ENCODE assay signal across 8 cellular contexts in the genomic region with DNA sequence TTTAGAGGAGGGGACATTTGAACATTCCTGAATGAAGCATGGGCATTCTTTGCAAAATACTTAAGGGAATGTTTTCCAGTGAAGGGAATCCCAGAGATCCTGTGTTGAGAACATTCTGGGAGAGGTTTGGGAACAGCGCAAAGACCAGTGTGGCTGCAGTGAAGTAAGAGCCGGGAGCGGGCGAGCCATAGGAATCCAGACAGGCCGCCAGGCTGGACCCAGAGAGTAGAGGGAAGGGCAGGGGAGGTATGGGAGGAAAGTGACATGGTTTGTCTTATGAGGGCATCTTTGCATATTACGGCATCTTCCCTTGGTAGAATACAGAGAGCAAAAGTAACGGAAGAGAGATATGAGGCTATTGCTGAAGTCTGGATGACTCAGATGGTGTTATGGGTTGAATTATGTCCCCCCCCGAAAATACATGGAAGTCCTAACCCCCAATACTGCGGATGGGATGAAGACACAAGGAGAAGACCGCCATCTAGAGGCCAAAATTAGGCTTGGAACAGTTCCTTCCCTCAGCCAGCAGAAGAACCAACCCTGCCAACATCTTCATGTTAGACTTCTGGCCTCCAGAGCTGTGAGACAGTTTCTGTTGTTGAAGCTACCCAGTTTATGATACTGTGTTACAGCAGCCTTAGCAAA.
DNase-seq lines count a peak whose midpoint lies in the region; ATAC-seq and TF ChIP-seq lines count a peak whose summit lies in the region.

No MANE protein-coding gene starts in this region.

- no peak overlapping the region for H3K9ac ChIP-seq in mesendoderm (ENCODE audit: low read length)

- 74 to 75% methylated on average over 10 of the region's 10 CpGs for WGBS in body of pancreas, 2 donors
- no CpG with 5 or more reads among the region's 10 CpGs for WGBS in mesendoderm (ENCODE audit: extremely low coverage, insufficient coverage, low lambda C conversion rate)

- no peaks in the 10 kb centered on the region for H3K79me2 ChIP-seq in mesendoderm (ENCODE audit: control insufficient read depth, insufficient read depth, low read length)

- H3K23ac ChIP-seq in mesendoderm (ENCODE audit: low read length) = no peak overlapping the region

- H3K4me1 ChIP-seq in body of pancreas = no peaks in the 10 kb centered on the region
- peaks cover 4% of the 10 kb centered on the region for H3K4me1 ChIP-seq in mesendoderm (ENCODE audit: control insufficient read depth, low read depth, low read length)

- no peak overlapping the region for H3K4ac ChIP-seq in mesendoderm (ENCODE audit: low read depth, low read length)

- H2AK5ac ChIP-seq in mesendoderm (ENCODE audit: low read length) = no peak overlapping the region

- H3K27me3 ChIP-seq in body of pancreas (no peaks in the 10 kb centered on the region), mesendoderm (ENCODE audit: insufficient read depth, low read length, poor library complexity) (no peaks in the 10 kb centered on the region)

- H2BK15ac ChIP-seq in mesendoderm (replicated peaks; ENCODE audit: low read depth) = no peak overlapping the region

- no peak overlapping the region for H3K18ac ChIP-seq in mesendoderm (ENCODE audit: low read length)

- H4K5ac ChIP-seq in mesendoderm (ENCODE audit: low read length) = no peak overlapping the region

- H3K36me3 ChIP-seq in body of pancreas (replicated peaks in 1 of 2; ENCODE audit: insufficient read depth in 1 of 2, low read depth in 2 of 2) (no peaks in the 10 kb centered on the region), mesendoderm (ENCODE audit: control insufficient read depth, insufficient read depth, low read length) (no peaks in the 10 kb centered on the region)

- H3K56ac ChIP-seq in mesendoderm (ENCODE audit: low read length) = no peak overlapping the region

- ATAC-seq in body of pancreas (no peak), GM21619 (IDR thresholded peaks at IDR 0.05; ENCODE audit: unreplicated experiment) (no peak), HG03280 (IDR thresholded peaks at IDR 0.05; ENCODE audit: unreplicated experiment) (no peak)

- intact Hi-C loops in body of pancreas (cut with DNase I) = no loop called here

- DNase-seq in NCI-H146 (lab: John Stamatoyannopoulos, UW) = peak; percentile 9
- DNase-seq in NCI-H146 treated with DMSO at 0.1 percent for 48 hours (lab: John Stamatoyannopoulos, UW; ENCODE audit: unreplicated experiment) = no peak
- peak; percentile 24 for DNase-seq in M059J (ENCODE audit: low read depth)
- peak in 2 of 4 donors; percentile 11 to 13 for DNase-seq in body of pancreas
- peak; percentile 64 for DNase-seq in mesendoderm
- no peak for DNase-seq in NCI-H187 treated with DMSO at 0.1 percent for 48 hours (lab: John Stamatoyannopoulos, UW)

- H3K9me3 ChIP-seq in body of pancreas = no peaks in the 10 kb centered on the region

- H4K8ac ChIP-seq in mesendoderm (ENCODE audit: low read depth, low read length) = no peak overlapping the region

- no peak for TF ChIP-seq POLR2A in body of pancreas (IDR thresholded peaks at IDR 0.05)

- H3K4me3 ChIP-seq in body of pancreas = no peak overlapping the region
- H3K4me3 ChIP-seq in mesendoderm (ENCODE audit: low read length) = no peak overlapping the region

- no peak overlapping the region for H3K4me2 ChIP-seq in mesendoderm (ENCODE audit: low read length)

- H3K79me1 ChIP-seq in mesendoderm (ENCODE audit: low read length) = no peaks in the 10 kb centered on the region

- H2BK5ac ChIP-seq in mesendoderm (ENCODE audit: low read length) = no peak overlapping the region

- peak in 5 of 7 experiments; percentile 20 to 43 (median 33) for TF ChIP-seq CTCF in body of pancreas (IDR thresholded peaks at IDR 0.05)

- H3K27ac ChIP-seq in body of pancreas (no peak overlapping the region), mesendoderm (ENCODE audit: low read depth, low read length) (no peak overlapping the region)

- no peak overlapping the region for H2BK120ac ChIP-seq in mesendoderm (ENCODE audit: low read depth, low read length)

Comparison
In these comparisons a context has a peak if more than half of its experiments do, and no peak if none do; other contexts are left out.
1. DNase-seq: peak in NCI-H146 (single experiment), M059J (single experiment) and mesendoderm (single experiment); none in NCI-H146 treated with DMSO at 0.1 percent for 48 hours (single experiment) and NCI-H187 treated with DMSO at 0.1 percent for 48 hours (single experiment).